8 cellular contexts compared by ENCODE assay signal in genomic region chr17:50396261-50397110, GRCh38. TPM values are rescaled to one million over a fixed set of nuclear protein-coding genes. Genes with fewer than 3 reads are reported as not detected.
A peak's percentile ranks its signal among the peaks of the same experiment; 100 is the strongest.
DNase-seq lines count a peak whose midpoint lies in the region; ATAC-seq lines count a peak whose summit lies in the region.

No MANE protein-coding gene starts in this region.

- H3K79me1 ChIP-seq in neuronal stem cell (ENCODE audit: low read depth, low read length), result peaks cover 2% of the 10 kb centered on the region

- DNase-seq in activated CD4-positive, CD25-positive, alpha-beta regulatory T cell treated with anti-CD3 and anti-CD28 coated beads, Interleukin-2, amount 50 U/mL, for 16 hours (ENCODE audit: low read depth, low spot score), result peak; percentile 6
- DNase-seq in activated CD4-positive, CD25-positive, alpha-beta regulatory T cell treated with anti-CD3 and anti-CD28 coated beads, Interleukin-2, amount 50 U/mL, for 72 hours, result no peak
- DNase-seq in Karpas-422 (peak; percentile 62), foreskin melanocyte (peak; percentile 17), neuronal stem cell (ENCODE audit: low spot score) (peak; percentile 1), NCI-H2107 treated with DMSO at 0.1 percent for 48 hours (lab: John Stamatoyannopoulos, UW; ENCODE audit: unreplicated experiment) (no peak)
- DNase-seq in activated T-cell treated with anti-CD3 and anti-CD28 coated beads, Interleukin-2, amount 50 U/mL, for 4 hours, result peak; percentile 13

- H3K14ac ChIP-seq in neuronal stem cell (ENCODE audit: low read length), result no peak overlapping the region

- H3K9ac ChIP-seq in Karpas-422 (ENCODE audit: low read length), result peak overlapping the region; percentile 95
- H3K9ac ChIP-seq in neuronal stem cell (ENCODE audit: low read depth, low read length, poor library complexity), result peak overlapping the region; percentile 78

- no peak overlapping the region for H4K91ac ChIP-seq in neuronal stem cell (ENCODE audit: low read depth, low read length, poor library complexity)

- H3K4me2 ChIP-seq in Karpas-422 (ENCODE audit: low read depth, low read length, poor library complexity, severe bottlenecking) (peak overlapping the region; percentile 100), neuronal stem cell (ENCODE audit: insufficient read depth, low read length, poor library complexity, severe bottlenecking) (peak overlapping the region; percentile 74)

- no peaks in the 10 kb centered on the region for H3K9me3 Mint-ChIP-seq in activated T-cell treated with anti-CD3 and anti-CD28 coated beads, Interleukin-2, amount 50 U/mL, for 4 hours

- no peak overlapping the region for H4K8ac ChIP-seq in neuronal stem cell (ENCODE audit: low read depth, low read length)

- H3K4me3 ChIP-seq in Karpas-422 (ENCODE audit: low read length) (peak overlapping the region; percentile 95), neuronal stem cell (ENCODE audit: low read length in 2 of 2) (peak overlapping the region; percentile 94 to 96)

- no peaks in the 10 kb centered on the region for H3K27me3 ChIP-seq in Karpas-422 (ENCODE audit: low read length)
- no peaks in the 10 kb centered on the region for H3K27me3 ChIP-seq in neuronal stem cell (ENCODE audit: control insufficient read depth in 3 of 3, insufficient read depth in 3 of 3, low read depth in 1 of 3, low read length in 3 of 3)

- no peak overlapping the region for H2BK15ac ChIP-seq in neuronal stem cell (ENCODE audit: low read length)

- H3K4ac ChIP-seq in neuronal stem cell (ENCODE audit: low read length), result no peak overlapping the region

- H2BK120ac ChIP-seq in neuronal stem cell (ENCODE audit: low read depth, low read length), result no peak overlapping the region

- H3K4me1 ChIP-seq in Karpas-422 (ENCODE audit: low read length) (peaks cover 39% of the 10 kb centered on the region), neuronal stem cell (ENCODE audit: control insufficient read depth in 2 of 2, insufficient read depth in 1 of 2, low read depth in 1 of 2, low read length in 2 of 2) (peaks cover 10% of the 10 kb centered on the region in 2 donors)

- H3K27ac ChIP-seq in Karpas-422 (ENCODE audit: low read length) (peak overlapping the region; percentile 24; the same call in 1 of the 2 replicates), neuronal stem cell (replicated peaks; ENCODE audit: low read length) (no peak overlapping the region)

- ATAC-seq in activated T-cell treated with anti-CD3 and anti-CD28 coated beads, Interleukin-2, amount 50 U/mL, for 4 hours, result peak; percentile 57 to 62
- ATAC-seq in HG03175 (IDR thresholded peaks at IDR 0.05; ENCODE audit: unreplicated experiment), result no peak

- H3K36me3 Mint-ChIP-seq in activated T-cell treated with anti-CD3 and anti-CD28 coated beads, Interleukin-2, amount 50 U/mL, for 4 hours (ENCODE audit: insufficient read depth), result peaks cover 33% of the 10 kb centered on the region

- peaks cover 3% of the 10 kb centered on the region; the same call in 1 of the 2 replicates for H3K9me2 ChIP-seq in Karpas-422 (replicated peaks; ENCODE audit: insufficient read depth, low read length)

- no peak overlapping the region for H2BK5ac ChIP-seq in neuronal stem cell (ENCODE audit: low read length)

- no CpG with 5 or more reads among the region's 30 CpGs for WGBS in neuronal stem cell (ENCODE audit: extremely low coverage in 2 of 2, insufficient read length in 2 of 2, insufficient replicate concordance in 1 of 2), 2 donors

- peak overlapping the region; percentile 60 for H2AK5ac ChIP-seq in neuronal stem cell (ENCODE audit: low read depth, low read length)

- H3K9me3 ChIP-seq in Karpas-422 (ENCODE audit: low read length) (no peaks in the 10 kb centered on the region), neuronal stem cell (replicated peaks in 1 of 2; ENCODE audit: control insufficient read depth in 2 of 2, insufficient read depth in 1 of 2, low read depth in 1 of 2, low read length in 2 of 2) (peaks cover 0 to 4% of the 10 kb centered on the region in 2 donors)

- peak overlapping the region; percentile 23 for H3K23ac ChIP-seq in neuronal stem cell (ENCODE audit: low read depth, low read length, poor library complexity)

- peak overlapping the region; percentile 97 for H3K4me3 Mint-ChIP-seq in activated T-cell treated with anti-CD3 and anti-CD28 coated beads, Interleukin-2, amount 50 U/mL, for 4 hours

- H3K27me3 Mint-ChIP-seq in activated T-cell treated with anti-CD3 and anti-CD28 coated beads, Interleukin-2, amount 50 U/mL, for 4 hours (ENCODE audit: low read depth), result no peaks in the 10 kb centered on the region

- no peak overlapping the region for H2AFZ ChIP-seq in Karpas-422 (ENCODE audit: low read length)
- peak overlapping the region; percentile 81 for H2AFZ ChIP-seq in neuronal stem cell (ENCODE audit: low read length)

- peaks cover 24% of the 10 kb centered on the region for H4K20me1 ChIP-seq in Karpas-422 (ENCODE audit: insufficient read depth, low read depth, low read length)

- H3K36me3 ChIP-seq in Karpas-422 (ENCODE audit: insufficient read depth, low read length) (peaks cover 39% of the 10 kb centered on the region), neuronal stem cell (replicated peaks in 1 of 2; ENCODE audit: control insufficient read depth in 2 of 2, insufficient read depth in 2 of 2, low read length in 2 of 2) (peaks cover 25 to 46% of the 10 kb centered on the region in 2 donors)

- no peak overlapping the region for H2BK12ac ChIP-seq in neuronal stem cell (ENCODE audit: low read length)

- peaks cover 49% of the 10 kb centered on the region for H3K79me2 ChIP-seq in Karpas-422 (ENCODE audit: low read length)

- H3K4me1 Mint-ChIP-seq in activated T-cell treated with anti-CD3 and anti-CD28 coated beads, Interleukin-2, amount 50 U/mL, for 4 hours (ENCODE audit: low read depth), result peaks cover 34% of the 10 kb centered on the region

- no peak overlapping the region for H3K18ac ChIP-seq in neuronal stem cell (ENCODE audit: low read length)

RNA-seq across cellular contexts. Expression of gene LRRC59, which starts 0.8 kb away (rescaled TPM):
- total RNA-seq in Karpas-422 (2014; rRNA removed; shearing (Covaris generic); ENCODE audit: low replicate concordance), result 53.3 and 68.0 TPM in 2 replicates
- 100 to 1,000 TPM; 153 to 174 (median 159) TPM for total RNA-seq in activated T-cell treated with anti-CD3 and anti-CD28 coated beads, Interleukin-2, amount 50 U/mL, for 4 hours
- 47.4 TPM for polyA plus RNA-seq in neuronal stem cell (2013, experiment 1 of 2)
- polyA plus RNA-seq in neuronal stem cell (2013, experiment 2 of 2), result 46.5 TPM

RNA-seq across cellular contexts. Expression of gene EME1, which starts 23.5 kb away (rescaled TPM):
- total RNA-seq in Karpas-422 (2014; rRNA removed; shearing (Covaris generic); ENCODE audit: low replicate concordance), result 10.6 and 18.8 TPM in 2 replicates
- 10 to 100 TPM; 12.2 to 13.3 (median 12.6) TPM for total RNA-seq in activated T-cell treated with anti-CD3 and anti-CD28 coated beads, Interleukin-2, amount 50 U/mL, for 4 hours
- 21.3 TPM for polyA plus RNA-seq in neuronal stem cell (2013, experiment 1 of 2)
- polyA plus RNA-seq in neuronal stem cell (2013, experiment 2 of 2), result 21.0 TPM

RNA-seq across cellular contexts. Expression of gene MRPL27, which starts 23.5 kb away (rescaled TPM):
- 22.3 and 48.6 TPM in 2 replicates for total RNA-seq in Karpas-422 (2014; rRNA removed; shearing (Covaris generic); ENCODE audit: low replicate concordance)
- total RNA-seq in activated T-cell treated with anti-CD3 and anti-CD28 coated beads, Interleukin-2, amount 50 U/mL, for 4 hours, result 100 to 1,000 TPM in 2 of 3 donors, 10 to 100 TPM in 1; 85.2 to 109 (median 102) TPM
- polyA plus RNA-seq in neuronal stem cell (2013, experiment 1 of 2), result 55.3 TPM
- polyA plus RNA-seq in neuronal stem cell (2013, experiment 2 of 2), result 54.4 TPM

RNA-seq across cellular contexts. Expression of gene ACSF2, which starts 29.5 kb away (rescaled TPM):
- total RNA-seq in Karpas-422 (2014; rRNA removed; shearing (Covaris generic); ENCODE audit: low replicate concordance), result 63.5 and 67.7 TPM in 2 replicates
- total RNA-seq in activated T-cell treated with anti-CD3 and anti-CD28 coated beads, Interleukin-2, amount 50 U/mL, for 4 hours, result 1 to 10 TPM; 3.7 to 4.3 (median 4.3) TPM
- polyA plus RNA-seq in neuronal stem cell (2013, experiment 1 of 2), result 12.5 TPM
- polyA plus RNA-seq in neuronal stem cell (2013, experiment 2 of 2), result 13.0 TPM

RNA-seq across cellular contexts. Expression of gene XYLT2, which starts 50.6 kb away (rescaled TPM):
- total RNA-seq in Karpas-422 (2014; rRNA removed; shearing (Covaris generic); ENCODE audit: low replicate concordance), result 11.4 and 30.4 TPM in 2 replicates
- total RNA-seq in activated T-cell treated with anti-CD3 and anti-CD28 coated beads, Interleukin-2, amount 50 U/mL, for 4 hours, result 10 to 100 TPM; 23.8 to 25.0 (median 24.1) TPM
- 11.5 TPM for polyA plus RNA-seq in neuronal stem cell (2013, experiment 1 of 2)
- polyA plus RNA-seq in neuronal stem cell (2013, experiment 2 of 2), result 12.2 TPM

Comparison
In these comparisons a context has a peak if more than half of its experiments do, and no peak if none do; other contexts are left out.
1. DNase-seq: peak in activated CD4-positive, CD25-positive, alpha-beta regulatory T cell treated with anti-CD3 and anti-CD28 coated beads, Interleukin-2, amount 50 U/mL, for 16 hours (single experiment), Karpas-422 (single experiment), activated T-cell treated with anti-CD3 and anti-CD28 coated beads, Interleukin-2, amount 50 U/mL, for 4 hours (single experiment), foreskin melanocyte (single experiment) and neuronal stem cell (single experiment); none in activated CD4-positive, CD25-positive, alpha-beta regulatory T cell treated with anti-CD3 and anti-CD28 coated beads, Interleukin-2, amount 50 U/mL, for 72 hours (single experiment) and NCI-H2107 treated with DMSO at 0.1 percent for 48 hours (single experiment).